ENCODE assay signal across 1 cellular context in genomic region chr2:231167745-231168459, GRCh38.
TF ChIP-seq lines count a peak whose summit lies in the region.

No MANE protein-coding gene starts in this region.

TF ChIP-seq in SK-N-SH, 30 proteins besides CTCF, POLR2A, EP300 and RAD21:
- no peak for TF ChIP-seq FOSL2 (IDR thresholded peaks at IDR 0.05; ENCODE audit: borderline replicate concordance, low read depth)
- TF ChIP-seq FOXJ3 (CRISPR knock-in tag; IDR thresholded peaks at IDR 0.05) = no peak
- TF ChIP-seq JUND (IDR thresholded peaks at IDR 0.05) = no peak
- TF ChIP-seq RFX5 (IDR thresholded peaks at IDR 0.05; ENCODE audit: low read length) = no peak
- TF ChIP-seq MAX (IDR thresholded peaks at IDR 0.05; ENCODE audit: low read depth) = no peak
- TF ChIP-seq MXI1 (IDR thresholded peaks at IDR 0.05; ENCODE audit: low read depth, low read length) = no peak
- no peak for TF ChIP-seq CHD2 (IDR thresholded peaks at IDR 0.05; ENCODE audit: low read length, partially characterized antibody)
- TF ChIP-seq, protein P1, sequence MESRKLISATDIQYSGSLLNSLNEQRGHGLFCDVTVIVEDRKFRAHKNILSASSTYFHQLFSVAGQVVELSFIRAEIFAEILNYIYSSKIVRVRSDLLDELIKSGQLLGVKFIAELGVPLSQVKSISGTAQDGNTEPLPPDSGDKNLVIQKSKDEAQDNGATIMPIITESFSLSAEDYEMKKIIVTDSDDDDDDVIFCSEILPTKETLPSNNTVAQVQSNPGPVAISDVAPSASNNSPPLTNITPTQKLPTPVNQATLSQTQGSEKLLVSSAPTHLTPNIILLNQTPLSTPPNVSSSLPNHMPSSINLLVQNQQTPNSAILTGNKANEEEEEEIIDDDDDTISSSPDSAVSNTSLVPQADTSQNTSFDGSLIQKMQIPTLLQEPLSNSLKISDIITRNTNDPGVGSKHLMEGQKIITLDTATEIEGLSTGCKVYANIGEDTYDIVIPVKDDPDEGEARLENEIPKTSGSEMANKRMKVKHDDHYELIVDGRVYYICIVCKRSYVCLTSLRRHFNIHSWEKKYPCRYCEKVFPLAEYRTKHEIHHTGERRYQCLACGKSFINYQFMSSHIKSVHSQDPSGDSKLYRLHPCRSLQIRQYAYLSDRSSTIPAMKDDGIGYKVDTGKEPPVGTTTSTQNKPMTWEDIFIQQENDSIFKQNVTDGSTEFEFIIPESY (IDR thresholded peaks at IDR 0.05; ENCODE audit: borderline replicate concordance, low read depth) = no peak
- TF ChIP-seq TAF1 (IDR thresholded peaks at IDR 0.05; ENCODE audit: borderline replicate concordance, low read depth, low read length) = no peak
- no peak for TF ChIP-seq RCOR1 (IDR thresholded peaks at IDR 0.05; ENCODE audit: low read length)
- no peak for TF ChIP-seq TEAD4 (IDR thresholded peaks at IDR 0.05; ENCODE audit: borderline replicate concordance, insufficient read depth)
- TF ChIP-seq MEF2A (IDR thresholded peaks at IDR 0.05; ENCODE audit: borderline replicate concordance, low read depth) = no peak
- no peak for TF ChIP-seq YY1 (IDR thresholded peaks at IDR 0.05; ENCODE audit: low read depth)
- TF ChIP-seq POLR2AphosphoS5 (IDR thresholded peaks at IDR 0.05; ENCODE audit: low read depth, low read length) = no peak
- no peak for TF ChIP-seq USF2 (IDR thresholded peaks at IDR 0.05; ENCODE audit: borderline replicate concordance, low read depth, low read length)
